In the genomic region with DNA sequence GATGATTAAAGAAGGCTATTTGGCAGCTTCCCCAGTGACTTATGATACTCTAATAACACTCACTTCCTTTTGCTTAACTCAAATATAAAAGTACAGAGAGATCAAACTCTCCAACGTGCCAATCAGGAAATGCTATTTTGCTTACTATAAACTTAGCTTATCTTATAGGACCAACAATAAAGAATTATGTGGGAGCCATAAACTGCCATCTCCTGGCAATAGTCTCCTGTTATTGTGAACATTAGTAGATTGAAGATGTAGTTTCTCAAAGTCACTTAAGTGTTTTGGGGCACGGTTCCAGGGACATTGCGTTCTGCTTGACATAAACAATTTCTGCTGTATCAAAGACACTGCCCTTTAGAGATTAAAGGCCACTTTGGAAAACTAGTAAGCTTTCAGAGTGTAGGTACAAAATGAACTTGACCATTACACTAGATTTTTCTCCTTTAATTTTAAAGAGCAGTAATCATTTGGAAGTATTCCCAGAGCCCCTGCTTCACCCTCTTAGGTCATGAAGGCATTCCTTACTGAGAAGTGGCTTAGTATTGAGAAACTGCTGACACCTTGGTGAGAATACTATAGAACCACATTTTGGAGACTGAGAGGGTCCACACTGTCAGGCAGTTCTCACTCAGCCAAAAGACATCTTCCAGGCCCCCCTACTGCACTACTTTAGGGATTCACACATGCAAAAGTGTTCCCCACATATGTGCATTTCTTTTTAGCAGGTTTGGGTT, we compare ENCODE assay signal across 17 cellular contexts. TPM values are rescaled to one million over a fixed set of nuclear protein-coding genes. Genes with fewer than 3 reads are reported as not detected.
A peak's percentile ranks its signal among the peaks of the same experiment; 100 is the strongest.
DNase-seq lines count a peak whose midpoint lies in the region; ATAC-seq and TF ChIP-seq lines count a peak whose summit lies in the region.
"Had no signal": no experiment of that assay in that cellular context is flagged by ENCODE, and none has a peak within 500 bp of the region (broad histone marks: within the 10 kb centered on the region; RNA-seq: fewer than 3 reads in every experiment).

No MANE protein-coding gene starts in this region.

- H3K27ac ChIP-seq in caudate nucleus (ENCODE audit: low read depth, low read length) (peak overlapping the region; percentile 21), right cardiac atrium (ENCODE audit: low read length) (peak overlapping the region; percentile 98), sigmoid colon (peak overlapping the region; percentile 76 to 80 (median 78))
- H3K27ac ChIP-seq: HL-60 had no signal

- no peak for TF ChIP-seq POLR2A in sigmoid colon (IDR thresholded peaks at IDR 0.05)

- H3K4me3 ChIP-seq in right cardiac atrium (ENCODE audit: low read length) (no peak overlapping the region), sigmoid colon (no peak overlapping the region)

- H3K27me3 ChIP-seq in right cardiac atrium (ENCODE audit: control insufficient read depth, insufficient read depth) = no peaks in the 10 kb centered on the region
- H3K27me3 ChIP-seq in sigmoid colon = no peaks in the 10 kb centered on the region

- H3K4me1 ChIP-seq in right cardiac atrium (ENCODE audit: control insufficient read depth, insufficient read depth, low read length) (peaks cover 13% of the 10 kb centered on the region), sigmoid colon (peaks cover 0 to 71% (median 28%) of the 10 kb centered on the region in 4 donors)

- peaks cover 11% of the 10 kb centered on the region for H3K9me3 Mint-ChIP-seq in nephron progenitor cell
- no peaks in the 10 kb centered on the region for H3K9me3 Mint-ChIP-seq in activated T-cell treated with anti-CD3 and anti-CD28 coated beads, Interleukin-2, amount 50 U/mL, for 24 hours
- H3K9me3 Mint-ChIP-seq: activated T-helper 1 cell treated with anti-CD3 and anti-CD28 coated beads, Interleukin-12 subunit alpha, Interleukin-12 subunit beta, Interleukin-2, Interleukin-4 antibody, amounts not matched to agents 30 ng/mL and 10 ng/mL and 1 ng/mL, durations not matched to agents 14 hours and 24 hours and 36 hours; stimulated activated memory B cell treated with anti-CD40 and anti-IgM and Interleukin-4, amounts not matched to agents 10 μg/mL and 1 μg/mL and 100 μg/mL, for 72 hours had no signal

- TF ChIP-seq EP300 in sigmoid colon (IDR thresholded peaks at IDR 0.05) = peak in 2 of 4 donors; percentile 91 to 95

- TF ChIP-seq CTCF in sigmoid colon (IDR thresholded peaks at IDR 0.05) = no peak
- TF ChIP-seq CTCF in nephron progenitor cell (IDR thresholded peaks at IDR 0.05) = no peak

- H3K36me3 ChIP-seq in sigmoid colon = peaks cover 0 to 11% (median 0%) of the 10 kb centered on the region in 4 donors

- H3K27ac Mint-ChIP-seq in nephron progenitor cell = no peak overlapping the region
- H3K27ac Mint-ChIP-seq in activated T-cell treated with anti-CD3 and anti-CD28 coated beads, Interleukin-2, amount 50 U/mL, for 24 hours = no peak overlapping the region
- H3K27ac Mint-ChIP-seq: activated T-helper 1 cell treated with anti-CD3 and anti-CD28 coated beads, Interleukin-12 subunit alpha, Interleukin-12 subunit beta, Interleukin-2, Interleukin-4 antibody, amounts not matched to agents 30 ng/mL and 10 ng/mL and 1 ng/mL, durations not matched to agents 14 hours and 24 hours and 36 hours; naive thymus-derived CD8-positive, alpha-beta T cell; stimulated activated memory B cell treated with anti-CD40 and anti-IgM and Interleukin-4, amounts not matched to agents 10 μg/mL and 1 μg/mL and 100 μg/mL, for 72 hours had no signal

- no peak overlapping the region for H3K4me3 Mint-ChIP-seq in nephron progenitor cell
- H3K4me3 Mint-ChIP-seq in activated T-cell treated with anti-CD3 and anti-CD28 coated beads, Interleukin-2, amount 50 U/mL, for 24 hours = no peak overlapping the region
- H3K4me3 Mint-ChIP-seq: activated T-helper 1 cell treated with anti-CD3 and anti-CD28 coated beads, Interleukin-12 subunit alpha, Interleukin-12 subunit beta, Interleukin-2, Interleukin-4 antibody, amounts not matched to agents 30 ng/mL and 10 ng/mL and 1 ng/mL, durations not matched to agents 14 hours and 24 hours and 36 hours; naive thymus-derived CD8-positive, alpha-beta T cell; stimulated activated memory B cell treated with anti-CD40 and anti-IgM and Interleukin-4, amounts not matched to agents 10 μg/mL and 1 μg/mL and 100 μg/mL, for 72 hours had no signal

- ATAC-seq in right cardiac atrium = peak; percentile 67 to 71
- ATAC-seq: naive thymus-derived CD8-positive, alpha-beta T cell; stimulated activated memory B cell treated with anti-CD40 and anti-IgM and Interleukin-4, amounts not matched to agents 10 μg/mL and 1 μg/mL and 100 μg/mL, for 72 hours had no signal

- peak; percentile 62 for DNase-seq in HT-29 (ENCODE audit: low spot score)
- no peak for DNase-seq in caudate nucleus (lab: John Stamatoyannopoulos, UW)
- DNase-seq in right cardiac atrium = peak in 2 of 3 donors; percentile 54 to 87
- DNase-seq in sigmoid colon = peak; percentile 91
- no peak for DNase-seq in NCI-H128 (lab: John Stamatoyannopoulos, UW; ENCODE audit: unreplicated experiment)
- no peak for DNase-seq in NCI-H1092 (lab: John Stamatoyannopoulos, UW)
- DNase-seq in nephron progenitor cell = no peak
- DNase-seq in activated T-cell treated with anti-CD3 and anti-CD28 coated beads, Interleukin-2, amount 50 U/mL, for 24 hours = no peak
- DNase-seq: activated CD4-positive, alpha-beta T cell treated with anti-CD3 and anti-CD28 coated beads for 1 hour; cerebellar nuclear complex; EL; MV-4-11; naive thymus-derived CD8-positive, alpha-beta T cell; NCI-H69 had no signal

- 16% methylated on average over 3 of the region's 3 CpGs for WGBS in right cardiac atrium
- WGBS in sigmoid colon, 2 donors = 10 to 46% methylated on average over 3 of the region's 3 CpGs

- H3K4me1 Mint-ChIP-seq in nephron progenitor cell = peaks cover 5% of the 10 kb centered on the region
- no peaks in the 10 kb centered on the region for H3K4me1 Mint-ChIP-seq in activated T-cell treated with anti-CD3 and anti-CD28 coated beads, Interleukin-2, amount 50 U/mL, for 24 hours (ENCODE audit: low read depth)
- H3K4me1 Mint-ChIP-seq: naive thymus-derived CD8-positive, alpha-beta T cell; stimulated activated memory B cell treated with anti-CD40 and anti-IgM and Interleukin-4, amounts not matched to agents 10 μg/mL and 1 μg/mL and 100 μg/mL, for 72 hours had no signal

- intact Hi-C loops in right cardiac atrium (cut with DNase I) = loop anchor here in 2 of 4 donors (10.0 kb wide), 1 partner anchor 53 kb away; a partner anchor contains a TSS
- intact Hi-C loops in sigmoid colon (cut with DNase I) = loop anchor here (5.0 kb wide), 1 partner anchor 51 kb away; a partner anchor contains a TSS

- H3K9me3 ChIP-seq in right cardiac atrium (ENCODE audit: control insufficient read depth, low read length) (no peaks in the 10 kb centered on the region), sigmoid colon (no peaks in the 10 kb centered on the region)

- no peaks in the 10 kb centered on the region for H3K36me3 Mint-ChIP-seq in nephron progenitor cell (ENCODE audit: low read depth)
- H3K36me3 Mint-ChIP-seq in activated T-cell treated with anti-CD3 and anti-CD28 coated beads, Interleukin-2, amount 50 U/mL, for 24 hours (ENCODE audit: low read depth) = no peaks in the 10 kb centered on the region
- H3K36me3 Mint-ChIP-seq: naive thymus-derived CD8-positive, alpha-beta T cell; stimulated activated memory B cell treated with anti-CD40 and anti-IgM and Interleukin-4, amounts not matched to agents 10 μg/mL and 1 μg/mL and 100 μg/mL, for 72 hours had no signal

- no peaks in the 10 kb centered on the region for H3K27me3 Mint-ChIP-seq in nephron progenitor cell (ENCODE audit: low read depth, poor library complexity)
- peaks cover 54% of the 10 kb centered on the region for H3K27me3 Mint-ChIP-seq in activated T-cell treated with anti-CD3 and anti-CD28 coated beads, Interleukin-2, amount 50 U/mL, for 24 hours
- H3K27me3 Mint-ChIP-seq: stimulated activated memory B cell treated with anti-CD40 and anti-IgM and Interleukin-4, amounts not matched to agents 10 μg/mL and 1 μg/mL and 100 μg/mL, for 72 hours had no signal

RNA-seq across cellular contexts. Expression of a gene that starts 51.9 kb away (rescaled TPM):
- 10.9 and 11.8 TPM in 2 replicates for total RNA-seq in HT-29 (2014; rRNA removed; shearing (Covaris generic))
- 100 to 1,000 TPM in 3 of 4 donors, 10 to 100 TPM in 1; 97.7 to 133 (median 115) TPM for total RNA-seq in right cardiac atrium
- 48.6 TPM for polyA plus RNA-seq in right cardiac atrium
- 100 to 1,000 TPM; 116 to 208 (median 181) TPM for total RNA-seq in sigmoid colon
- polyA plus RNA-seq in sigmoid colon = 100 to 1,000 TPM; 133 to 230 (median 180) TPM

Comparison
In these comparisons a context has a peak if more than half of its experiments do, and no peak if none do; other contexts are left out.
1. DNase-seq: peak in HT-29 (single experiment), right cardiac atrium (2 of 3) and sigmoid colon (single experiment); none in caudate nucleus (0 of 61), NCI-H128 (single experiment), NCI-H1092 (single experiment), nephron progenitor cell (single experiment) and activated T-cell treated with anti-CD3 and anti-CD28 coated beads, Interleukin-2, amount 50 U/mL, for 24 hours (single experiment).
2. H3K27ac ChIP-seq: peak in every context shown above with its lines; median percentile 98 in right cardiac atrium; 78 in sigmoid colon; 21 in caudate nucleus.